8 cellular contexts compared by ENCODE assay signal in the genomic region with DNA sequence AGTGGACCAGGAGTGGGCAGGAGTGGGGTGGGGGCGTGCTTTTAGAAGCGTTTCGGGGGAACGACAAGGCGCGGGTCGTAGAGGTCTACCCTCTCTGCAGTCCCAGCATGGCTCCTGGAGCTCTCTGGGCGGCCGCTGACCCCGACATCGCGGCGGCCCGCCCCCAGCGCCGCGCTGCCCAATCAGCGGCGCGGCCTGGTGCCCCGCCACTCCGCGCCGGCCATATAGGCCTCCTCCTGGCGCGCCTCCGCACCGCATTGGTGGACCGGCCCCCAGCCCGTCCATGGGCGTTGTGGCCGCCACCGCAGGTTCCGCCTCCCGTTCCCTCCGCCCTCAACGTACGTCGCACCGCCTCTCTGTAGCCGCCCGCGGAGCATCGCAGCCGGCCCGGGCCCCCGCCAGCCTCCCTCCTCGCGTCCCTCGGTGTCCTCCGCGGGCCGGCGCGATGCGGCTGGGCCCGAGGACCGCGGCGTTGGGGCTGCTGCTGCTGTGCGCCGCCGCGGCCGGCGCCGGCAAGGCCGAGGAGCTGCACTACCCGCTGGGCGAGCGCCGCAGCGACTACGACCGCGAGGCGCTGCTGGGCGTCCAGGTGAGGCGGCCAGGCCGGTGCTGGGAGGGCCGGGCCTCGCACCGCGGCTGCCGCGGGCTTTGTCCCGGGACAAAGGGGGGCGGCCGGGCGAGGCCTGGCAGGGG. TPM values are rescaled to one million over a fixed set of nuclear protein-coding genes. Genes with fewer than 3 reads are reported as not detected.
DNase-seq lines count a peak whose midpoint lies in the region; ATAC-seq, FAIRE-seq and TF ChIP-seq lines count a peak whose summit lies in the region.

A gene with protein sequence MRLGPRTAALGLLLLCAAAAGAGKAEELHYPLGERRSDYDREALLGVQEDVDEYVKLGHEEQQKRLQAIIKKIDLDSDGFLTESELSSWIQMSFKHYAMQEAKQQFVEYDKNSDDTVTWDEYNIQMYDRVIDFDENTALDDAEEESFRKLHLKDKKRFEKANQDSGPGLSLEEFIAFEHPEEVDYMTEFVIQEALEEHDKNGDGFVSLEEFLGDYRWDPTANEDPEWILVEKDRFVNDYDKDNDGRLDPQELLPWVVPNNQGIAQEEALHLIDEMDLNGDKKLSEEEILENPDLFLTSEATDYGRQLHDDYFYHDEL (plus strand): TSS at position 353 of the 693 bp plus-strand sequence. CDS start 93 bp downstream, at position 446.

- H3K27me3 ChIP-seq in DOHH2 (ENCODE audit: control insufficient read depth, low read length) = peaks cover 23% of the 10 kb centered on the region
- no peaks in the 10 kb centered on the region for H3K27me3 ChIP-seq in GM23248 (replicated peaks; ENCODE audit: insufficient read depth)
- H3K27me3 ChIP-seq in Karpas-422 (ENCODE audit: low read length) = no peaks in the 10 kb centered on the region
- H3K27me3 ChIP-seq in esophagus muscularis mucosa = no peaks in the 10 kb centered on the region
- no peaks in the 10 kb centered on the region for H3K27me3 ChIP-seq in muscle layer of duodenum (ENCODE audit: low read depth, low read length)

- 1% methylated on average over 71 to 85 of the region's 90 CpGs for WGBS in GM23248 (ENCODE audit: low coverage in 1 of 2, low lambda C conversion rate in 2 of 2, missing lambda C conversion rate in 2 of 2), 2 experiments
- WGBS in esophagus muscularis mucosa = 0% methylated on average over 34 of the region's 90 CpGs

- TF ChIP-seq CTCF in DOHH2 (IDR thresholded peaks at IDR 0.05; ENCODE audit: low read depth, low read length, poor library complexity, severe bottlenecking) (no peak), esophagus muscularis mucosa (IDR thresholded peaks at IDR 0.05) (no peak)

- intact Hi-C loops in esophagus muscularis mucosa (cut with DNase I) = loop anchor here (10.0 kb wide), 1 partner anchor 573 kb away; no protein-coding TSS in a partner anchor

- TF ChIP-seq POLR2A in esophagus muscularis mucosa (IDR thresholded peaks at IDR 0.05; ENCODE audit: low read depth) = no peak

- no peak for TF ChIP-seq EP300 in esophagus muscularis mucosa (IDR thresholded peaks at IDR 0.05)

- DNase-seq in GM23248 = peak; percentile 99
- DNase-seq in Karpas-422 = peak; percentile 97
- DNase-seq in RCC 7860 (ENCODE audit: low spot score) = peak; percentile 82
- peak; percentile 96 to 97 for DNase-seq in activated T-cell treated with anti-CD3 and anti-CD28 coated beads, Interleukin-2, amount 50 U/mL, for 72 hours
- DNase-seq in esophagus muscularis mucosa (ENCODE audit: extremely low spot score) = peak; percentile 98
- peak; percentile 84 for DNase-seq in stimulated activated CD8-positive, alpha-beta memory T cell treated with anti-CD3 and anti-CD28 coated beads, Interleukin-7, amount 100 ng/mL, for 24 hours (ENCODE audit: low read depth)

- peaks cover 0 to 11% of the 10 kb centered on the region in 2 donors for H3K36me3 Mint-ChIP-seq in activated T-cell treated with anti-CD3 and anti-CD28 coated beads, Interleukin-2, amount 50 U/mL, for 72 hours (ENCODE audit: insufficient read depth in 2 of 2)

- H3K9me2 ChIP-seq in DOHH2 (replicated peaks; ENCODE audit: control insufficient read depth, low read length) = no peaks in the 10 kb centered on the region
- H3K9me2 ChIP-seq in GM23248 (ENCODE audit: insufficient read depth) = no peaks in the 10 kb centered on the region
- H3K9me2 ChIP-seq in Karpas-422 (replicated peaks; ENCODE audit: insufficient read depth, low read length) = no peaks in the 10 kb centered on the region

- H4K20me1 ChIP-seq in DOHH2 (ENCODE audit: control insufficient read depth, insufficient read depth, low read depth, low read length) (peaks cover 3% of the 10 kb centered on the region; the same call in 1 of the 2 replicates), GM23248 (ENCODE audit: insufficient read depth) (no peaks in the 10 kb centered on the region), Karpas-422 (ENCODE audit: insufficient read depth, low read depth, low read length) (no peaks in the 10 kb centered on the region)

- H3K4me1 ChIP-seq in DOHH2 (ENCODE audit: control insufficient read depth, low read length) = peaks cover 35% of the 10 kb centered on the region
- peaks cover 6% of the 10 kb centered on the region; the same call in 1 of the 2 replicates for H3K4me1 ChIP-seq in GM23248 (ENCODE audit: insufficient read depth)
- peaks cover 27% of the 10 kb centered on the region for H3K4me1 ChIP-seq in Karpas-422 (ENCODE audit: low read length)
- H3K4me1 ChIP-seq in esophagus muscularis mucosa = peaks cover 9 to 21% (median 18%) of the 10 kb centered on the region in 4 donors
- peaks cover 0 to 18% of the 10 kb centered on the region in 2 donors for H3K4me1 ChIP-seq in muscle layer of duodenum (ENCODE audit: control insufficient read depth in 1 of 2, insufficient read depth in 2 of 2, low read length in 2 of 2)

- peaks cover 3% of the 10 kb centered on the region; the same call in 1 of the 2 replicates for H3F3A ChIP-seq in DOHH2 (ENCODE audit: control insufficient read depth, insufficient read depth)
- no peaks in the 10 kb centered on the region for H3F3A ChIP-seq in GM23248 (ENCODE audit: insufficient read depth)

- no peak for FAIRE-seq in RCC 7860 (lab: Jason Lieb, UNC)

- H3K9me3 ChIP-seq in DOHH2 (ENCODE audit: control insufficient read depth, insufficient read depth, low read length) (no peaks in the 10 kb centered on the region), GM23248 (ENCODE audit: low read depth) (no peaks in the 10 kb centered on the region), Karpas-422 (ENCODE audit: low read length) (no peaks in the 10 kb centered on the region), esophagus muscularis mucosa (no peaks in the 10 kb centered on the region), muscle layer of duodenum (ENCODE audit: control insufficient read depth in 1 of 2, low read length in 2 of 2) (no peaks in the 10 kb centered on the region)

- in situ Hi-C loops in GM23248 (cut with MboI) = no loop called here

- no peaks in the 10 kb centered on the region for H3K27me3 Mint-ChIP-seq in activated T-cell treated with anti-CD3 and anti-CD28 coated beads, Interleukin-2, amount 50 U/mL, for 72 hours (ENCODE audit: low read depth)

- no peak within 1 kb of the TSS for H3K27ac ChIP-seq in DOHH2 (ENCODE audit: low read depth, low read length)
- peak within 1 kb of the TSS; percentile 27 for H3K27ac ChIP-seq in GM23248
- H3K27ac ChIP-seq in Karpas-422 (ENCODE audit: low read length) = peak within 1 kb of the TSS; percentile 4; the same call in 1 of the 2 replicates
- peak within 1 kb of the TSS; percentile 83 to 92 (median 88) for H3K27ac ChIP-seq in esophagus muscularis mucosa (replicated peaks in 1 of 4)
- H3K27ac ChIP-seq in muscle layer of duodenum (ENCODE audit: low read length) = peak within 1 kb of the TSS; percentile 78

- H3K4me2 ChIP-seq in DOHH2 (ENCODE audit: low read length) = peak within 1 kb of the TSS; percentile 94
- peak within 1 kb of the TSS; percentile 100 for H3K4me2 ChIP-seq in GM23248 (ENCODE audit: unreplicated experiment)
- H3K4me2 ChIP-seq in Karpas-422 (ENCODE audit: low read depth, low read length, poor library complexity, severe bottlenecking) = peak within 1 kb of the TSS; percentile 80

- peak within 1 kb of the TSS; percentile 86 to 92 for H3K4me3 Mint-ChIP-seq in activated T-cell treated with anti-CD3 and anti-CD28 coated beads, Interleukin-2, amount 50 U/mL, for 72 hours

- H3K79me2 ChIP-seq in DOHH2 (ENCODE audit: control insufficient read depth, low read length) (0 out of 2 replicates have a peak, but pooled peaks cover 5% of the 10 kb centered on the region), GM23248 (ENCODE audit: insufficient read depth) (peaks cover 24% of the 10 kb centered on the region), Karpas-422 (ENCODE audit: low read length) (peaks cover 36% of the 10 kb centered on the region)

- peak within 1 kb of the TSS; percentile 95 for H3K27ac Mint-ChIP-seq in activated T-cell treated with anti-CD3 and anti-CD28 coated beads, Interleukin-2, amount 50 U/mL, for 72 hours

- peaks cover 14% of the 10 kb centered on the region for H3K36me3 ChIP-seq in DOHH2 (ENCODE audit: control insufficient read depth, low read length)
- peaks cover 4% of the 10 kb centered on the region; the same call in 1 of the 2 replicates for H3K36me3 ChIP-seq in GM23248 (ENCODE audit: low read depth)
- H3K36me3 ChIP-seq in Karpas-422 (ENCODE audit: insufficient read depth, low read length) = peaks cover 26% of the 10 kb centered on the region
- peaks cover 0 to 32% (median 15%) of the 10 kb centered on the region in 4 donors for H3K36me3 ChIP-seq in esophagus muscularis mucosa
- peaks cover 3 to 9% of the 10 kb centered on the region in 2 donors for H3K36me3 ChIP-seq in muscle layer of duodenum (ENCODE audit: control insufficient read depth in 1 of 2, insufficient read depth in 2 of 2, low read length in 2 of 2)

- no peaks in the 10 kb centered on the region for H3K9me3 Mint-ChIP-seq in activated T-cell treated with anti-CD3 and anti-CD28 coated beads, Interleukin-2, amount 50 U/mL, for 72 hours

- H3K4me3 ChIP-seq in DOHH2 (ENCODE audit: low read length) (peak within 1 kb of the TSS; percentile 75), GM23248 (peak within 1 kb of the TSS; percentile 76), Karpas-422 (ENCODE audit: low read length) (peak within 1 kb of the TSS; percentile 89), esophagus muscularis mucosa (peak within 1 kb of the TSS; percentile 66 to 90 (median 78)), muscle layer of duodenum (ENCODE audit: low read depth in 1 of 2, low read length in 2 of 2) (peak within 1 kb of the TSS; percentile 75 to 84)

- H2AFZ ChIP-seq in GM23248 (peak within 1 kb of the TSS; percentile 100), Karpas-422 (ENCODE audit: low read length) (peak within 1 kb of the TSS; percentile 44; the same call in 1 of the 2 replicates)

- peak within 1 kb of the TSS; percentile 87 for H3K9ac ChIP-seq in GM23248
- H3K9ac ChIP-seq in Karpas-422 (ENCODE audit: low read length) = peak within 1 kb of the TSS; percentile 88

- H3K4me1 Mint-ChIP-seq in activated T-cell treated with anti-CD3 and anti-CD28 coated beads, Interleukin-2, amount 50 U/mL, for 72 hours (ENCODE audit: low read depth) = peaks cover 48% of the 10 kb centered on the region

- peak; percentile 98 to 99 for ATAC-seq in activated T-cell treated with anti-CD3 and anti-CD28 coated beads, Interleukin-2, amount 50 U/mL, for 72 hours (replicated peaks in 1 of 2)

RNA-seq across cellular contexts. Expression of the gene that starts here (rescaled TPM):
- total RNA-seq in GM23248 (2014; rRNA removed; shearing (Covaris generic)) = 95.4 and 96.7 TPM in 2 replicates
- polyA plus RNA-seq in GM23248 (2016; fragmentation: Nextera tagmentation; extraction: Ambion mirVana) = 178 and 181 TPM in 2 replicates
- 69.3 and 84.8 TPM in 2 replicates for total RNA-seq in Karpas-422 (2014; rRNA removed; shearing (Covaris generic); ENCODE audit: low replicate concordance)
- total RNA-seq in activated T-cell treated with anti-CD3 and anti-CD28 coated beads, Interleukin-2, amount 50 U/mL, for 72 hours = 10 to 100 TPM; 24.6 to 28.1 TPM
- total RNA-seq in esophagus muscularis mucosa = 10 to 100 TPM; 35.6 to 55.6 (median 43.0) TPM
